Comparison of ENCODE assay signal across 14 cellular contexts in genomic region chr20:58008413-58008812, GRCh38.
"Had no signal": no experiment of that assay in that cellular context is flagged by ENCODE, and none has a peak within 500 bp of the region (broad histone marks: within the 10 kb centered on the region; RNA-seq: fewer than 3 reads in every experiment).

No MANE protein-coding gene starts in this region.

- H3K36me3 ChIP-seq: colonic mucosa, stomach, upper lobe of left lung had no signal

- H3K27ac Mint-ChIP-seq: mesothelial cell of epicardium, natural killer cell had no signal

- DNase-seq: caudate nucleus; colonic mucosa; effector CD4-positive, alpha-beta T cell; foreskin melanocyte; natural killer cell; small intestine; stimulated activated CD4-positive, alpha-beta T cell treated with anti-CD3 and anti-CD28 coated beads, Interleukin-12 subunit alpha, Interleukin-12 subunit beta, amount 100 ng/mL, for 4 hours; stimulated activated naive CD4-positive, alpha-beta T cell; stomach; substantia nigra; upper lobe of left lung had no signal

- H3K4me1 ChIP-seq: colonic mucosa, stomach had no signal

- ATAC-seq: left lobe of liver, natural killer cell had no signal

- H3K4me3 ChIP-seq: colonic mucosa, hepatocyte, stomach, upper lobe of left lung had no signal

- H3K4me1 Mint-ChIP-seq: mesothelial cell of epicardium, natural killer cell had no signal

- H3K27me3 ChIP-seq: colonic mucosa, hepatocyte, upper lobe of left lung had no signal

- H3K4me3 Mint-ChIP-seq: mesothelial cell of epicardium, natural killer cell had no signal

- H3K9me3 ChIP-seq: colonic mucosa, stomach, upper lobe of left lung had no signal

- H3K27ac ChIP-seq: colonic mucosa, hepatocyte, stomach, upper lobe of left lung had no signal

- H3K36me3 Mint-ChIP-seq: mesothelial cell of epicardium, natural killer cell had no signal

- H3K9me3 Mint-ChIP-seq: mesothelial cell of epicardium, natural killer cell had no signal
